ENCODE assay signal across 21 cellular contexts in the genomic region with DNA sequence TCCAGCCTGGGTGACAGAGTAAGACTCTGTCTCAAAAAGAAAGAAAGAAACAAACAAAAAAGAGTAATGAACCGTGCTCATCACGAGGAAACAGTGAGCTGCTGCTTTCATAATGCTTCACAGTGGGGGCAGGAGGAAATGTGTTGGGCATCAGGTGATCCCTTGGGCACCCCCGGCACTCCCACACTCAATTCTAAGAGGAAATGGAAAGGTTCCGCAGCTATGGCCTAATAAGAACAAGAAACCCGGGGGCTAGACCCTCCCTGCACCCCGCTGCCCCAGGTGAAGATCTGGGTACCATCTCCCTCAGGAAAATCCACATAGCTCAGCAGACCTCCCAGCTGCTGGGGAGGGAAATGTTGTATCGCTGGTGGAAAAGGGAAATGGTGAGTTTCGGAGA.
DNase-seq lines count a peak whose midpoint lies in the region; ATAC-seq lines count a peak whose summit lies in the region.
"Had no signal": no experiment of that assay in that cellular context is flagged by ENCODE, and none has a peak within 500 bp of the region (broad histone marks: within the 10 kb centered on the region; RNA-seq: fewer than 3 reads in every experiment).

No MANE protein-coding gene starts in this region.

- H3K27ac Mint-ChIP-seq in activated naive CD4-positive, alpha-beta T cell treated with anti-CD3 and anti-CD28 coated beads for 36 hours, result no peak overlapping the region
- H3K27ac Mint-ChIP-seq in activated naive CD4-positive, alpha-beta T cell treated with anti-CD3 and anti-CD28 coated beads, Interleukin-2, amount 10 ng/mL, durations not matched to agents 7 days and 5 days, result no peak overlapping the region
- H3K27ac Mint-ChIP-seq in activated T-helper 17 cell treated with anti-CD3 and anti-CD28 coated beads, Interleukin-2, amount 50 U/mL, for 72 hours, result no peak overlapping the region
- H3K27ac Mint-ChIP-seq in stimulated activated memory B cell treated with anti-CD40 and anti-IgM and Interleukin-4, amounts not matched to agents 10 μg/mL and 1 μg/mL and 100 μg/mL, for 72 hours, result peak overlapping the region; percentile 21
- H3K27ac Mint-ChIP-seq: nephron; T-helper 2 cell treated with Interferon-gamma antibody and Interleukin-4, amounts not matched to agents 5 μg/mL and 100 μg/mL, for 36 hours had no signal

- peaks cover 25% of the 10 kb centered on the region for H3K4me1 Mint-ChIP-seq in activated naive CD4-positive, alpha-beta T cell treated with anti-CD3 and anti-CD28 coated beads for 36 hours (ENCODE audit: low read depth)
- H3K4me1 Mint-ChIP-seq in activated naive CD4-positive, alpha-beta T cell treated with anti-CD3 and anti-CD28 coated beads, Interleukin-2, amount 10 ng/mL, durations not matched to agents 7 days and 5 days, result peaks cover 16% of the 10 kb centered on the region
- H3K4me1 Mint-ChIP-seq in activated T-helper 17 cell treated with anti-CD3 and anti-CD28 coated beads, Interleukin-2, amount 50 U/mL, for 72 hours, result peaks cover 17% of the 10 kb centered on the region
- peaks cover 93% of the 10 kb centered on the region for H3K4me1 Mint-ChIP-seq in stimulated activated memory B cell treated with anti-CD40 and anti-IgM and Interleukin-4, amounts not matched to agents 10 μg/mL and 1 μg/mL and 100 μg/mL, for 72 hours

- intact Hi-C loops in activated naive CD4-positive, alpha-beta T cell treated with anti-CD3 and anti-CD28 coated beads for 36 hours (cut with micrococcal nuclease), result loop anchor here (5.0 to 10.0 kb wide), 5 partner anchors 312 to 1139 kb away; no protein-coding TSS in a partner anchor

- H3K9me3 Mint-ChIP-seq in activated naive CD4-positive, alpha-beta T cell treated with anti-CD3 and anti-CD28 coated beads for 36 hours, result no peaks in the 10 kb centered on the region
- H3K9me3 Mint-ChIP-seq in activated naive CD4-positive, alpha-beta T cell treated with anti-CD3 and anti-CD28 coated beads, Interleukin-2, amount 10 ng/mL, durations not matched to agents 7 days and 5 days, result no peaks in the 10 kb centered on the region
- no peaks in the 10 kb centered on the region for H3K9me3 Mint-ChIP-seq in activated T-helper 17 cell treated with anti-CD3 and anti-CD28 coated beads, Interleukin-2, amount 50 U/mL, for 72 hours
- no peaks in the 10 kb centered on the region for H3K9me3 Mint-ChIP-seq in stimulated activated memory B cell treated with anti-CD40 and anti-IgM and Interleukin-4, amounts not matched to agents 10 μg/mL and 1 μg/mL and 100 μg/mL, for 72 hours
- H3K9me3 Mint-ChIP-seq: T-helper 2 cell treated with Interferon-gamma antibody and Interleukin-4, amounts not matched to agents 5 μg/mL and 100 μg/mL, for 36 hours had no signal

- H3K27me3 Mint-ChIP-seq in activated naive CD4-positive, alpha-beta T cell treated with anti-CD3 and anti-CD28 coated beads for 36 hours (ENCODE audit: low read depth), result peaks cover 6% of the 10 kb centered on the region
- H3K27me3 Mint-ChIP-seq in activated naive CD4-positive, alpha-beta T cell treated with anti-CD3 and anti-CD28 coated beads, Interleukin-2, amount 10 ng/mL, durations not matched to agents 7 days and 5 days, result peaks cover 36% of the 10 kb centered on the region
- H3K27me3 Mint-ChIP-seq in activated T-helper 17 cell treated with anti-CD3 and anti-CD28 coated beads, Interleukin-2, amount 50 U/mL, for 72 hours, result peaks cover 3% of the 10 kb centered on the region
- no peaks in the 10 kb centered on the region for H3K27me3 Mint-ChIP-seq in stimulated activated memory B cell treated with anti-CD40 and anti-IgM and Interleukin-4, amounts not matched to agents 10 μg/mL and 1 μg/mL and 100 μg/mL, for 72 hours

- no peaks in the 10 kb centered on the region for H3K36me3 Mint-ChIP-seq in activated naive CD4-positive, alpha-beta T cell treated with anti-CD3 and anti-CD28 coated beads for 36 hours (ENCODE audit: low read depth)
- no peaks in the 10 kb centered on the region for H3K36me3 Mint-ChIP-seq in activated naive CD4-positive, alpha-beta T cell treated with anti-CD3 and anti-CD28 coated beads, Interleukin-2, amount 10 ng/mL, durations not matched to agents 7 days and 5 days
- H3K36me3 Mint-ChIP-seq in activated T-helper 17 cell treated with anti-CD3 and anti-CD28 coated beads, Interleukin-2, amount 50 U/mL, for 72 hours (ENCODE audit: low read depth), result no peaks in the 10 kb centered on the region
- H3K36me3 Mint-ChIP-seq in stimulated activated memory B cell treated with anti-CD40 and anti-IgM and Interleukin-4, amounts not matched to agents 10 μg/mL and 1 μg/mL and 100 μg/mL, for 72 hours, result no peaks in the 10 kb centered on the region

- no peak overlapping the region for H3K4me3 Mint-ChIP-seq in activated naive CD4-positive, alpha-beta T cell treated with anti-CD3 and anti-CD28 coated beads for 36 hours
- no peak overlapping the region for H3K4me3 Mint-ChIP-seq in activated naive CD4-positive, alpha-beta T cell treated with anti-CD3 and anti-CD28 coated beads, Interleukin-2, amount 10 ng/mL, durations not matched to agents 7 days and 5 days
- no peak overlapping the region for H3K4me3 Mint-ChIP-seq in activated T-helper 17 cell treated with anti-CD3 and anti-CD28 coated beads, Interleukin-2, amount 50 U/mL, for 72 hours
- H3K4me3 Mint-ChIP-seq in stimulated activated memory B cell treated with anti-CD40 and anti-IgM and Interleukin-4, amounts not matched to agents 10 μg/mL and 1 μg/mL and 100 μg/mL, for 72 hours, result peak overlapping the region; percentile 55
- H3K4me3 Mint-ChIP-seq: nephron; T-helper 2 cell treated with Interferon-gamma antibody and Interleukin-4, amounts not matched to agents 5 μg/mL and 100 μg/mL, for 36 hours had no signal

- ATAC-seq in HG02610 (IDR thresholded peaks at IDR 0.05; ENCODE audit: unreplicated experiment), result peak; percentile 29
- ATAC-seq in activated T-helper 17 cell treated with anti-CD3 and anti-CD28 coated beads, Interleukin-2, amount 50 U/mL, for 72 hours (replicated peaks), result peak; percentile 14
- ATAC-seq in stimulated activated memory B cell treated with anti-CD40 and anti-IgM and Interleukin-4, amounts not matched to agents 10 μg/mL and 1 μg/mL and 100 μg/mL, for 72 hours, result peak; percentile 76
- ATAC-seq in GM18519 (IDR thresholded peaks at IDR 0.05; ENCODE audit: low FRiP score, unreplicated experiment), result no peak
- ATAC-seq: sciatic nerve, SK-N-SH treated with all-trans-retinoic acid at 6 μM for 48 hours had no signal

- peak; percentile 12 for DNase-seq in activated naive CD4-positive, alpha-beta T cell treated with anti-CD3 and anti-CD28 coated beads for 36 hours
- no peak for DNase-seq in activated naive CD4-positive, alpha-beta T cell treated with anti-CD3 and anti-CD28 coated beads, Interleukin-2, amount 10 ng/mL, durations not matched to agents 7 days and 5 days
- no peak for DNase-seq in NCI-H2081 treated with DMSO at 0.1 percent for 48 hours (lab: John Stamatoyannopoulos, UW)
- DNase-seq in DMS 273 treated with DMSO at 0.1 percent for 48 hours (lab: John Stamatoyannopoulos, UW), result no peak
- DNase-seq: activated CD4-positive, alpha-beta T cell treated with anti-CD3 and anti-CD28 coated beads, Interleukin-2, amount 50 U/mL, for 4 hours; activated T-cell treated with anti-CD3 and anti-CD28 coated beads for 4 hours; dermis blood vessel endothelial cell; GM23248; head of caudate nucleus; MG63; NCI-H1417 treated with DMSO at 0.1 percent for 48 hours; NCI-H2171 treated with DMSO at 0.1 percent for 48 hours; NCI-H69 had no signal

- CTCF ChIA-PET in activated naive CD4-positive, alpha-beta T cell treated with anti-CD3 and anti-CD28 coated beads for 36 hours (lab: Charles Lee), result interaction anchor here (0.6 to 1.4 kb wide), 4 partner anchors 87 to 1065 kb away, joined by 3 to 4 read pairs (median 3); no protein-coding TSS in a partner anchor
- CTCF ChIA-PET in activated naive CD4-positive, alpha-beta T cell treated with anti-CD3 and anti-CD28 coated beads, Interleukin-2, amount 10 ng/mL, durations not matched to agents 7 days and 5 days (lab: Charles Lee), result interaction anchor here (0.8 to 3.2 kb wide), 4 partner anchors 8 to 1142 kb away, joined by 3 to 18 read pairs (median 3); a partner anchor contains a TSS
